In the genomic region with DNA sequence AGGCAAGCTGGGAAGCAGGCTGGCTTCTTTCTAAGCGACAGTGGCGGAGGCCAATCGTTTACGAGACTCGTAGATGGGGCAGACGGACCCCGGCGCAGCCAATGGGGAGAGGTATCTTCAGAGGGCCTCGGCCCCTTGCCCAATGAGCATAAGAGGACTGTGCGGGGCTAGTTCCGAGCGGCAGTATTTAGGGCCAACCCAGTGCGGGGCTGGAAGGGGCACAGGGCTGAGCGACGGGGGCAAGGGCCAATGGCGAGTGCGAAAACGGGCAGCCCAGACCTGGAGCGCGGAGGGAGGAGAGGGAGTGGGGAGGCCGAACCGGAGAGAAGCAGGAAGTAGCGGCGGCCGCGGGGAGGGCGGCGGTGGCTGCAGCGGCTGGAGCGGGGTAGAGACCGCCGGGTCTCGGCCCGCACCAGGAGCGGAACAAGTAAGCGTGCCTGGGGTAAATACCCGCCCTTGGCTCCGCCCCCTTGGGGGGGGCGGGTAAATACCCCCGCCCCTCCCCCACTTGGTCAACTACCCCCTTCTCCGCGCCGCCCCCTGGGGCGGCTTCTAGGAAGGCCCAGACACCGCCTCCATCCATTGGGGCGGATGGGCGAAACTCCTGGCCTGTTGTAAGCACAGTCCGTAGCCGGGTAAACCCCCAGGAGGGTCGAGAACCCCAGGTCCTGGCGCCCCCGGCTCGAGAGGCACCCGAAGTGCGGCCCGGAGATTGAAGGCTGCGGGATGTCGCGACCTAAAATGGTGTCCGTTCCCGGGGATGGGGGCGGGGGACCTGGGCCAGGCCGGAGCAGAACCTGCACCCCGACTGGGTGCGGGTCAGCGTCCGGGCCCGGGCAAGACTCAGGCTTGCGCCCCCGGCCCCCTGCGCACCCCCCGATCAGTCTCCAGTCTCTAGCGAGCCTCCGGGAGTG, we compare ENCODE assay signal across 1 cellular context.
TF ChIP-seq lines count a peak whose summit lies in the region.

A gene with protein sequence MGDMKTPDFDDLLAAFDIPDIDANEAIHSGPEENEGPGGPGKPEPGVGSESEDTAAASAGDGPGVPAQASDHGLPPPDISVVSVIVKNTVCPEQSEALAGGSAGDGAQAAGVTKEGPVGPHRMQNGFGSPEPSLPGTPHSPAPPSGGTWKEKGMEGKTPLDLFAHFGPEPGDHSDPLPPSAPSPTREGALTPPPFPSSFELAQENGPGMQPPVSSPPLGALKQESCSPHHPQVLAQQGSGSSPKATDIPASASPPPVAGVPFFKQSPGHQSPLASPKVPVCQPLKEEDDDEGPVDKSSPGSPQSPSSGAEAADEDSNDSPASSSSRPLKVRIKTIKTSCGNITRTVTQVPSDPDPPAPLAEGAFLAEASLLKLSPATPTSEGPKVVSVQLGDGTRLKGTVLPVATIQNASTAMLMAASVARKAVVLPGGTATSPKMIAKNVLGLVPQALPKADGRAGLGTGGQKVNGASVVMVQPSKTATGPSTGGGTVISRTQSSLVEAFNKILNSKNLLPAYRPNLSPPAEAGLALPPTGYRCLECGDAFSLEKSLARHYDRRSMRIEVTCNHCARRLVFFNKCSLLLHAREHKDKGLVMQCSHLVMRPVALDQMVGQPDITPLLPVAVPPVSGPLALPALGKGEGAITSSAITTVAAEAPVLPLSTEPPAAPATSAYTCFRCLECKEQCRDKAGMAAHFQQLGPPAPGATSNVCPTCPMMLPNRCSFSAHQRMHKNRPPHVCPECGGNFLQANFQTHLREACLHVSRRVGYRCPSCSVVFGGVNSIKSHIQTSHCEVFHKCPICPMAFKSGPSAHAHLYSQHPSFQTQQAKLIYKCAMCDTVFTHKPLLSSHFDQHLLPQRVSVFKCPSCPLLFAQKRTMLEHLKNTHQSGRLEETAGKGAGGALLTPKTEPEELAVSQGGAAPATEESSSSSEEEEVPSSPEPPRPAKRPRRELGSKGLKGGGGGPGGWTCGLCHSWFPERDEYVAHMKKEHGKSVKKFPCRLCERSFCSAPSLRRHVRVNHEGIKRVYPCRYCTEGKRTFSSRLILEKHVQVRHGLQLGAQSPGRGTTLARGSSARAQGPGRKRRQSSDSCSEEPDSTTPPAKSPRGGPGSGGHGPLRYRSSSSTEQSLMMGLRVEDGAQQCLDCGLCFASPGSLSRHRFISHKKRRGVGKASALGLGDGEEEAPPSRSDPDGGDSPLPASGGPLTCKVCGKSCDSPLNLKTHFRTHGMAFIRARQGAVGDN (plus strand): TSS at position 331 of the 914 bp plus-strand sequence. CDS start 3,993 bp downstream, outside the sequence.

TF ChIP-seq in GM12878, 131 proteins besides CTCF, POLR2A, EP300 and RAD21 (continued from another document and continues in another):
- TF ChIP-seq BHLHE40 (IDR thresholded peaks at IDR 0.05; ENCODE audit: borderline replicate concordance in 1 of 2, low read depth in 2 of 2, low read length in 1 of 2): peak in 1 of 2 experiments; percentile 81; a peak in 2 of 4 replicates
- TF ChIP-seq, protein P1, sequence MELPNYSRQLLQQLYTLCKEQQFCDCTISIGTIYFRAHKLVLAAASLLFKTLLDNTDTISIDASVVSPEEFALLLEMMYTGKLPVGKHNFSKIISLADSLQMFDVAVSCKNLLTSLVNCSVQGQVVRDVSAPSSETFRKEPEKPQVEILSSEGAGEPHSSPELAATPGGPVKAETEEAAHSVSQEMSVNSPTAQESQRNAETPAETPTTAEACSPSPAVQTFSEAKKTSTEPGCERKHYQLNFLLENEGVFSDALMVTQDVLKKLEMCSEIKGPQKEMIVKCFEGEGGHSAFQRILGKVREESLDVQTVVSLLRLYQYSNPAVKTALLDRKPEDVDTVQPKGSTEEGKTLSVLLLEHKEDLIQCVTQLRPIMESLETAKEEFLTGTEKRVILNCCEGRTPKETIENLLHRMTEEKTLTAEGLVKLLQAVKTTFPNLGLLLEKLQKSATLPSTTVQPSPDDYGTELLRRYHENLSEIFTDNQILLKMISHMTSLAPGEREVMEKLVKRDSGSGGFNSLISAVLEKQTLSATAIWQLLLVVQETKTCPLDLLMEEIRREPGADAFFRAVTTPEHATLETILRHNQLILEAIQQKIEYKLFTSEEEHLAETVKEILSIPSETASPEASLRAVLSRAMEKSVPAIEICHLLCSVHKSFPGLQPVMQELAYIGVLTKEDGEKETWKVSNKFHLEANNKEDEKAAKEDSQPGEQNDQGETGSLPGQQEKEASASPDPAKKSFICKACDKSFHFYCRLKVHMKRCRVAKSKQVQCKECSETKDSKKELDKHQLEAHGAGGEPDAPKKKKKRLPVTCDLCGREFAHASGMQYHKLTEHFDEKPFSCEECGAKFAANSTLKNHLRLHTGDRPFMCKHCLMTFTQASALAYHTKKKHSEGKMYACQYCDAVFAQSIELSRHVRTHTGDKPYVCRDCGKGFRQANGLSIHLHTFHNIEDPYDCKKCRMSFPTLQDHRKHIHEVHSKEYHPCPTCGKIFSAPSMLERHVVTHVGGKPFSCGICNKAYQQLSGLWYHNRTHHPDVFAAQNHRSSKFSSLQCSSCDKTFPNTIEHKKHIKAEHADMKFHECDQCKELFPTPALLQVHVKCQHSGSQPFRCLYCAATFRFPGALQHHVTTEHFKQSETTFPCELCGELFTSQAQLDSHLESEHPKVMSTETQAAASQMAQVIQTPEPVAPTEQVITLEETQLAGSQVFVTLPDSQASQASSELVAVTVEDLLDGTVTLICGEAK (IDR thresholded peaks at IDR 0.05; ENCODE audit: borderline replicate concordance): peak; percentile 46; the same call in 1 of the 2 replicates
- TF ChIP-seq SMAD1 (IDR thresholded peaks at IDR 0.05; ENCODE audit: low read depth, partially characterized antibody): no peak
- TF ChIP-seq CHD4 (IDR thresholded peaks at IDR 0.05): no peak
- no peak; the same call in 1 of the 2 replicates for TF ChIP-seq TARDBP (IDR thresholded peaks at IDR 0.05; ENCODE audit: borderline replicate concordance)
- peak; percentile 97 for TF ChIP-seq HDGF (IDR thresholded peaks at IDR 0.05)
- TF ChIP-seq, protein P2, sequence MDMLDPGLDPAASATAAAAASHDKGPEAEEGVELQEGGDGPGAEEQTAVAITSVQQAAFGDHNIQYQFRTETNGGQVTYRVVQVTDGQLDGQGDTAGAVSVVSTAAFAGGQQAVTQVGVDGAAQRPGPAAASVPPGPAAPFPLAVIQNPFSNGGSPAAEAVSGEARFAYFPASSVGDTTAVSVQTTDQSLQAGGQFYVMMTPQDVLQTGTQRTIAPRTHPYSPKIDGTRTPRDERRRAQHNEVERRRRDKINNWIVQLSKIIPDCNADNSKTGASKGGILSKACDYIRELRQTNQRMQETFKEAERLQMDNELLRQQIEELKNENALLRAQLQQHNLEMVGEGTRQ (IDR thresholded peaks at IDR 0.05; ENCODE audit: borderline replicate concordance, low read depth, low read length): no peak
- TF ChIP-seq, protein P3, sequence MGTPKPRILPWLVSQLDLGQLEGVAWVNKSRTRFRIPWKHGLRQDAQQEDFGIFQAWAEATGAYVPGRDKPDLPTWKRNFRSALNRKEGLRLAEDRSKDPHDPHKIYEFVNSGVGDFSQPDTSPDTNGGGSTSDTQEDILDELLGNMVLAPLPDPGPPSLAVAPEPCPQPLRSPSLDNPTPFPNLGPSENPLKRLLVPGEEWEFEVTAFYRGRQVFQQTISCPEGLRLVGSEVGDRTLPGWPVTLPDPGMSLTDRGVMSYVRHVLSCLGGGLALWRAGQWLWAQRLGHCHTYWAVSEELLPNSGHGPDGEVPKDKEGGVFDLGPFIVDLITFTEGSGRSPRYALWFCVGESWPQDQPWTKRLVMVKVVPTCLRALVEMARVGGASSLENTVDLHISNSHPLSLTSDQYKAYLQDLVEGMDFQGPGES (IDR thresholded peaks at IDR 0.05): peak; percentile 100
- TF ChIP-seq, protein P4, sequence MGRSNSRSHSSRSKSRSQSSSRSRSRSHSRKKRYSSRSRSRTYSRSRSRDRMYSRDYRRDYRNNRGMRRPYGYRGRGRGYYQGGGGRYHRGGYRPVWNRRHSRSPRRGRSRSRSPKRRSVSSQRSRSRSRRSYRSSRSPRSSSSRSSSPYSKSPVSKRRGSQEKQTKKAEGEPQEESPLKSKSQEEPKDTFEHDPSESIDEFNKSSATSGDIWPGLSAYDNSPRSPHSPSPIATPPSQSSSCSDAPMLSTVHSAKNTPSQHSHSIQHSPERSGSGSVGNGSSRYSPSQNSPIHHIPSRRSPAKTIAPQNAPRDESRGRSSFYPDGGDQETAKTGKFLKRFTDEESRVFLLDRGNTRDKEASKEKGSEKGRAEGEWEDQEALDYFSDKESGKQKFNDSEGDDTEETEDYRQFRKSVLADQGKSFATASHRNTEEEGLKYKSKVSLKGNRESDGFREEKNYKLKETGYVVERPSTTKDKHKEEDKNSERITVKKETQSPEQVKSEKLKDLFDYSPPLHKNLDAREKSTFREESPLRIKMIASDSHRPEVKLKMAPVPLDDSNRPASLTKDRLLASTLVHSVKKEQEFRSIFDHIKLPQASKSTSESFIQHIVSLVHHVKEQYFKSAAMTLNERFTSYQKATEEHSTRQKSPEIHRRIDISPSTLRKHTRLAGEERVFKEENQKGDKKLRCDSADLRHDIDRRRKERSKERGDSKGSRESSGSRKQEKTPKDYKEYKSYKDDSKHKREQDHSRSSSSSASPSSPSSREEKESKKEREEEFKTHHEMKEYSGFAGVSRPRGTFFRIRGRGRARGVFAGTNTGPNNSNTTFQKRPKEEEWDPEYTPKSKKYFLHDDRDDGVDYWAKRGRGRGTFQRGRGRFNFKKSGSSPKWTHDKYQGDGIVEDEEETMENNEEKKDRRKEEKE (IDR thresholded peaks at IDR 0.05): no peak
- peak; percentile 14; the same call in 1 of the 2 replicates for TF ChIP-seq NBN (IDR thresholded peaks at IDR 0.05)
- 0 out of 2 replicates have a peak, but pooled peaks have one; percentile 49 for TF ChIP-seq RCOR1 (conservative IDR thresholded peaks at IDR 0.05; ENCODE audit: low read depth, low read length)
- peak; percentile 99 for TF ChIP-seq TCF3 (IDR thresholded peaks at IDR 0.05; ENCODE audit: borderline replicate concordance, insufficient read depth, low read depth, low read length)
- TF ChIP-seq, protein P5, sequence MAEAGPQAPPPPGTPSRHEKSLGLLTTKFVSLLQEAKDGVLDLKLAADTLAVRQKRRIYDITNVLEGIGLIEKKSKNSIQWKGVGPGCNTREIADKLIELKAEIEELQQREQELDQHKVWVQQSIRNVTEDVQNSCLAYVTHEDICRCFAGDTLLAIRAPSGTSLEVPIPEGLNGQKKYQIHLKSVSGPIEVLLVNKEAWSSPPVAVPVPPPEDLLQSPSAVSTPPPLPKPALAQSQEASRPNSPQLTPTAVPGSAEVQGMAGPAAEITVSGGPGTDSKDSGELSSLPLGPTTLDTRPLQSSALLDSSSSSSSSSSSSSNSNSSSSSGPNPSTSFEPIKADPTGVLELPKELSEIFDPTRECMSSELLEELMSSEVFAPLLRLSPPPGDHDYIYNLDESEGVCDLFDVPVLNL (IDR thresholded peaks at IDR 0.05; ENCODE audit: low read depth, low read length): no peak
- no peak for TF ChIP-seq SUPT20H (IDR thresholded peaks at IDR 0.05; ENCODE audit: borderline replicate concordance, control insufficient read depth, low read depth, low read length)
- peak; percentile 98 for TF ChIP-seq KLF5 (IDR thresholded peaks at IDR 0.05; ENCODE audit: partially characterized antibody)
- TF ChIP-seq PAX5 (IDR thresholded peaks at IDR 0.05; ENCODE audit: borderline replicate concordance, low read depth, low read length): 0 out of 2 replicates have a peak, but pooled peaks have one; percentile 7
- no peak; the same call in 1 of the 2 replicates for TF ChIP-seq STAT1 (conservative IDR thresholded peaks at IDR 0.05)
- peak; percentile 77 for TF ChIP-seq ZSCAN29 (IDR thresholded peaks at IDR 0.05)
- TF ChIP-seq JUNB (IDR thresholded peaks at IDR 0.05): no peak
- peak; percentile 84 for TF ChIP-seq CREB1 (IDR thresholded peaks at IDR 0.05; ENCODE audit: low read depth)
- TF ChIP-seq DPF2 (IDR thresholded peaks at IDR 0.05): peak; percentile 100
- 0 out of 2 replicates have a peak, but pooled peaks have one; percentile 65 for TF ChIP-seq POLR2AphosphoS2 (IDR thresholded peaks at IDR 0.05; ENCODE audit: low read depth, low read length)
- TF ChIP-seq SMARCA5 (IDR thresholded peaks at IDR 0.05): no peak
- TF ChIP-seq ASH2L (IDR thresholded peaks at IDR 0.05; ENCODE audit: borderline replicate concordance, low read depth): no peak; the same call in 1 of the 2 replicates
- peak; percentile 7; the same call in 1 of the 2 replicates for TF ChIP-seq SREBF1 (IDR thresholded peaks at IDR 0.05; ENCODE audit: low read length)
- peak; percentile 84; the same call in 1 of the 2 replicates for TF ChIP-seq RFX5 (IDR thresholded peaks at IDR 0.05; ENCODE audit: low read depth, low read length)
- TF ChIP-seq CBX3 (IDR thresholded peaks at IDR 0.05; ENCODE audit: borderline replicate concordance, low read depth): no peak
- TF ChIP-seq, protein P6, sequence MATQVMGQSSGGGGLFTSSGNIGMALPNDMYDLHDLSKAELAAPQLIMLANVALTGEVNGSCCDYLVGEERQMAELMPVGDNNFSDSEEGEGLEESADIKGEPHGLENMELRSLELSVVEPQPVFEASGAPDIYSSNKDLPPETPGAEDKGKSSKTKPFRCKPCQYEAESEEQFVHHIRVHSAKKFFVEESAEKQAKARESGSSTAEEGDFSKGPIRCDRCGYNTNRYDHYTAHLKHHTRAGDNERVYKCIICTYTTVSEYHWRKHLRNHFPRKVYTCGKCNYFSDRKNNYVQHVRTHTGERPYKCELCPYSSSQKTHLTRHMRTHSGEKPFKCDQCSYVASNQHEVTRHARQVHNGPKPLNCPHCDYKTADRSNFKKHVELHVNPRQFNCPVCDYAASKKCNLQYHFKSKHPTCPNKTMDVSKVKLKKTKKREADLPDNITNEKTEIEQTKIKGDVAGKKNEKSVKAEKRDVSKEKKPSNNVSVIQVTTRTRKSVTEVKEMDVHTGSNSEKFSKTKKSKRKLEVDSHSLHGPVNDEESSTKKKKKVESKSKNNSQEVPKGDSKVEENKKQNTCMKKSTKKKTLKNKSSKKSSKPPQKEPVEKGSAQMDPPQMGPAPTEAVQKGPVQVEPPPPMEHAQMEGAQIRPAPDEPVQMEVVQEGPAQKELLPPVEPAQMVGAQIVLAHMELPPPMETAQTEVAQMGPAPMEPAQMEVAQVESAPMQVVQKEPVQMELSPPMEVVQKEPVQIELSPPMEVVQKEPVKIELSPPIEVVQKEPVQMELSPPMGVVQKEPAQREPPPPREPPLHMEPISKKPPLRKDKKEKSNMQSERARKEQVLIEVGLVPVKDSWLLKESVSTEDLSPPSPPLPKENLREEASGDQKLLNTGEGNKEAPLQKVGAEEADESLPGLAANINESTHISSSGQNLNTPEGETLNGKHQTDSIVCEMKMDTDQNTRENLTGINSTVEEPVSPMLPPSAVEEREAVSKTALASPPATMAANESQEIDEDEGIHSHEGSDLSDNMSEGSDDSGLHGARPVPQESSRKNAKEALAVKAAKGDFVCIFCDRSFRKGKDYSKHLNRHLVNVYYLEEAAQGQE (IDR thresholded peaks at IDR 0.05; ENCODE audit: low read depth, low read length): no peak
- TF ChIP-seq, protein P7, sequence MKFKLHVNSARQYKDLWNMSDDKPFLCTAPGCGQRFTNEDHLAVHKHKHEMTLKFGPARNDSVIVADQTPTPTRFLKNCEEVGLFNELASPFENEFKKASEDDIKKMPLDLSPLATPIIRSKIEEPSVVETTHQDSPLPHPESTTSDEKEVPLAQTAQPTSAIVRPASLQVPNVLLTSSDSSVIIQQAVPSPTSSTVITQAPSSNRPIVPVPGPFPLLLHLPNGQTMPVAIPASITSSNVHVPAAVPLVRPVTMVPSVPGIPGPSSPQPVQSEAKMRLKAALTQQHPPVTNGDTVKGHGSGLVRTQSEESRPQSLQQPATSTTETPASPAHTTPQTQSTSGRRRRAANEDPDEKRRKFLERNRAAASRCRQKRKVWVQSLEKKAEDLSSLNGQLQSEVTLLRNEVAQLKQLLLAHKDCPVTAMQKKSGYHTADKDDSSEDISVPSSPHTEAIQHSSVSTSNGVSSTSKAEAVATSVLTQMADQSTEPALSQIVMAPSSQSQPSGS (IDR thresholded peaks at IDR 0.05; ENCODE audit: low read length): no peak
- TF ChIP-seq SUZ12 (IDR thresholded peaks at IDR 0.05; ENCODE audit: unreplicated experiment): no peak
